ENCODE assay signal across 17 cellular contexts in the genomic region with DNA sequence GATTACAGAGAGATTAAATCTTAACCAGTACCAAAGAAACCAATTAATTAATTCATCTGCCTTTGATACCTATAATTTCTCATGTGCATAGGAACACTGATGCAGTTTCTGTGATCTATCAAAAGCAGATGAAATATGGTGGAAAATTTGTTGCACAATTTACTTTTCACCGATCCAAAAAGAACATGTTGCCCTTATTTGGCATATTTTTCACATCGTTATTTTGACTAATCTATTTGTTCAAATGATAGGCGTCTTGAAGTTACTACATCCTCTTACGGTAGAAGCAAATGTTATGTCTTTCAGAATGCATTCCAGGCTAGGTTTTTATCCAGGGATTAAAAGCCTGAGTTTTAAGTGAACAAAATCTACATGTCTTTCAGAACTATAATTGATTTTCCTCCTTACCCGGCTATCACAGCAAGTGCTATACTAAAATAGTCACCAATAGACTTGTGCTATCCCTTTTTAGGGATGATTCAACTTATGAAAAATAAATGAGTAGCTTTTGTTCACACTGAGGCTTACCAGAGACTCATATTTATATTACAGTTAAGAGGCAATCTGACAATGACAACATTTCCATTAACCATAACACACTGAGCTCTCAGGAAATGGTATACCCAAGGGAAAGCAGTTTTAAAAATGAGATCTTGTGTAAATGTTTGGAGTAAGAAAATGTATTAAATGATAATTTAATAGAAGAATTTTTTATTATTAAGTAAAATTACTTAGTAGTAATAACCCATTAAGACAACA.
DNase-seq lines count a peak whose midpoint lies in the region; ATAC-seq and FAIRE-seq lines count a peak whose summit lies in the region.
"Had no signal": no experiment of that assay in that cellular context is flagged by ENCODE, and none has a peak within 500 bp of the region (broad histone marks: within the 10 kb centered on the region; RNA-seq: fewer than 3 reads in every experiment).

No MANE protein-coding gene starts in this region.

- H3K4me3 ChIP-seq in SK-N-MC: peak overlapping the region; percentile 63
- H3K4me3 ChIP-seq: SJCRH30 had no signal

- DNase-seq in NCI-H187 treated with DMSO at 0.1 percent for 48 hours (lab: John Stamatoyannopoulos, UW): peak; percentile 27
- DNase-seq in NCI-H187 (lab: John Stamatoyannopoulos, UW): no peak
- DNase-seq in SK-N-MC (ENCODE audit: low read depth, low spot score): peak; percentile 84
- DNase-seq in fibroblast of gingiva (ENCODE audit: low read depth): peak; percentile 15
- no peak for DNase-seq in HuH-7 (ENCODE audit: low spot score)
- no peak for DNase-seq in RCC 7860 (ENCODE audit: low spot score)
- DNase-seq: 8988T, Caco-2, KBM-7, NCI-H1930, NCI-H524, SJCRH30 had no signal

- H3K9me3 ChIP-seq in SK-N-MC (ENCODE audit: low read depth, low read length): 0 out of 2 replicates have a peak, but pooled peaks cover 4% of the 10 kb centered on the region
- H3K9me3 ChIP-seq: Caco-2, SJCRH30 had no signal

- H3K36me3 ChIP-seq in SK-N-MC (ENCODE audit: insufficient read depth, low read length): no peaks in the 10 kb centered on the region
- H3K36me3 ChIP-seq: SJCRH30 had no signal

- peak overlapping the region; percentile 42 for H3K9ac ChIP-seq in SK-N-MC (ENCODE audit: insufficient read length)

- peak overlapping the region; percentile 89 for H3K27ac ChIP-seq in SK-N-MC
- H3K27ac ChIP-seq: RWPE1, SJCRH30 had no signal

- ATAC-seq in GM19463 (IDR thresholded peaks at IDR 0.05; ENCODE audit: unreplicated experiment): no peak
- no peak for ATAC-seq in HG02610 (IDR thresholded peaks at IDR 0.05; ENCODE audit: unreplicated experiment)

- no peak for FAIRE-seq in RCC 7860 (lab: Jason Lieb, UNC)
- FAIRE-seq: GM12891, HTR-8/SVneo had no signal

Comparison
In these comparisons a context has a peak if more than half of its experiments do, and no peak if none do; other contexts are left out.
1. DNase-seq: peak in NCI-H187 treated with DMSO at 0.1 percent for 48 hours (single experiment), SK-N-MC (single experiment) and fibroblast of gingiva (single experiment); none in NCI-H187 (0 of 2), HuH-7 (single experiment) and RCC 7860 (single experiment).